ENCODE assay signal across 12 cellular contexts in genomic region chr12:118853634-118854033, GRCh38.
DNase-seq lines count a peak whose midpoint lies in the region; ATAC-seq and TF ChIP-seq lines count a peak whose summit lies in the region.
"Had no signal": no experiment of that assay in that cellular context is flagged by ENCODE, and none has a peak within 500 bp of the region (broad histone marks: within the 10 kb centered on the region; RNA-seq: fewer than 3 reads in every experiment).

No MANE protein-coding gene starts in this region.

- H3K36me3 ChIP-seq in breast epithelium = no peaks in the 10 kb centered on the region
- H3K36me3 ChIP-seq: stomach had no signal

- H3K27me3 ChIP-seq in breast epithelium = peaks cover 0 to 24% of the 10 kb centered on the region in 2 donors

- DNase-seq in activated T-cell treated with anti-CD3 and anti-CD28 coated beads for 48 hours (ENCODE audit: low read depth) (peak; percentile 1), activated T-cell treated with anti-CD3 and anti-CD28 coated beads for 4 hours (no peak), NB4 (ENCODE audit: low read depth) (peak; percentile 29), erythroblast (lab: John Stamatoyannopoulos, UW) (peak; percentile 22 to 44), breast epithelium (ENCODE audit: low spot score in 2 of 2) (no peak), Kasumi-1 (lab: John Stamatoyannopoulos, UW) (no peak)
- DNase-seq in stimulated activated CD8-positive, alpha-beta memory T cell treated with anti-CD3 and anti-CD28 coated beads, Interleukin-4, amount 100 ng/mL, for 48 hours = peak; percentile 23
- DNase-seq: activated effector memory CD4-positive, alpha-beta T cell treated with anti-CD3 and anti-CD28 coated beads, Interleukin-2, amount 50 U/mL, for 16 hours; C1 segment of cervical spinal cord; NK-92 treated with Interleukin-12 subunit alpha and Interleukin-12 subunit beta, amount 100 ng/mL, for 24 hours; stomach had no signal

- ATAC-seq in HG02970 (IDR thresholded peaks at IDR 0.05; ENCODE audit: low FRiP score, unreplicated experiment) = no peak

- H3K4me1 ChIP-seq in breast epithelium = no peaks in the 10 kb centered on the region
- H3K4me1 ChIP-seq: stomach had no signal

- H3K4me3 ChIP-seq in NB4 (ENCODE audit: low read depth, low read length) (no peak overlapping the region), breast epithelium (no peak overlapping the region)
- H3K4me3 ChIP-seq: stomach had no signal

- intact Hi-C loops in breast epithelium (cut with DNase I; ENCODE audit: low total_unique reads) = loop anchor here (5.0 kb wide), 1 partner anchor 931 kb away; no protein-coding TSS in a partner anchor

- no peak for TF ChIP-seq POLR2A in NB4 (IDR thresholded peaks at IDR 0.05; ENCODE audit: extremely low read depth, insufficient read length)
- TF ChIP-seq POLR2A in erythroblast (IDR thresholded peaks at IDR 0.05; ENCODE audit: low read length) = no peak
- TF ChIP-seq POLR2A in breast epithelium (IDR thresholded peaks at IDR 0.05) = no peak

- H3K9me3 ChIP-seq in breast epithelium = peaks cover 0 to 4% of the 10 kb centered on the region in 2 donors
- H3K9me3 ChIP-seq: stomach had no signal

- H3K27ac ChIP-seq in breast epithelium = no peak overlapping the region
- H3K27ac ChIP-seq: stomach had no signal

- TF ChIP-seq CTCF in NB4 (IDR thresholded peaks at IDR 0.05; ENCODE audit: low read depth, low read length) (peak; percentile 13), breast epithelium (IDR thresholded peaks at IDR 0.05) (no peak)

Comparison
In these comparisons a context has a peak if more than half of its experiments do, and no peak if none do; other contexts are left out.
1. DNase-seq: peak in activated T-cell treated with anti-CD3 and anti-CD28 coated beads for 48 hours (single experiment), NB4 (single experiment), erythroblast (2 of 2) and stimulated activated CD8-positive, alpha-beta memory T cell treated with anti-CD3 and anti-CD28 coated beads, Interleukin-4, amount 100 ng/mL, for 48 hours (single experiment); none in activated T-cell treated with anti-CD3 and anti-CD28 coated beads for 4 hours (single experiment), breast epithelium (0 of 2) and Kasumi-1 (0 of 2).